ENCODE assay signal across 1 cellular context in the genomic region with DNA sequence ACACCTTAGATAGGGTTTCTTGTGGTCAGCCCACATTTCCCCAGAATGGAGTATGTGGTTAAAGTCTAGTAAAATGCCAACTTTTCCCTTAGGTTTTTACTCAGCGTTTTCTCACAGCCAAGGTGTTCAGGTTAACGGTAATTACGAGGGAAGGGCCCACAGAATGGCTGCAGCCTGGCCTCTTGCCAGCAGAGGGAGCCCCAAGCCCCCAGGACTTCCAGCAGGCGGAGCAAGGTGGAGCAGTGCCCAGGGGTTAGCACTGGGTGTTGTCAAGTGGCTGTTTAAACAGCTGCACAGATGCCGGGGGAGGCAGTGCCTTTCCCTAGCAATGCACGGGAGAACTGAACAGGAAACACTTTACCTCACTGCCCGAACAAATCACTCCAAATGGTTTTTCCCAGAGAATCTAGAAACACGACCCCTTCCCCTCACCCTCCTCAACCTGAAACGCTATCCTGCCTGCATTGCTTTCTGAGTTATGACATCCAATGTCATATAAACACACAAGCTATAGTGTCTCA.
TF ChIP-seq lines count a peak whose summit lies in the region.

No MANE protein-coding gene starts in this region.

TF ChIP-seq in H1, 55 proteins besides CTCF, POLR2A, EP300 and RAD21:
- TF ChIP-seq CBX5 (IDR thresholded peaks at IDR 0.05; ENCODE audit: low read depth, low read length) = no peak
- TF ChIP-seq, protein P1, sequence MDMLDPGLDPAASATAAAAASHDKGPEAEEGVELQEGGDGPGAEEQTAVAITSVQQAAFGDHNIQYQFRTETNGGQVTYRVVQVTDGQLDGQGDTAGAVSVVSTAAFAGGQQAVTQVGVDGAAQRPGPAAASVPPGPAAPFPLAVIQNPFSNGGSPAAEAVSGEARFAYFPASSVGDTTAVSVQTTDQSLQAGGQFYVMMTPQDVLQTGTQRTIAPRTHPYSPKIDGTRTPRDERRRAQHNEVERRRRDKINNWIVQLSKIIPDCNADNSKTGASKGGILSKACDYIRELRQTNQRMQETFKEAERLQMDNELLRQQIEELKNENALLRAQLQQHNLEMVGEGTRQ (IDR thresholded peaks at IDR 0.05; ENCODE audit: low read length) = no peak
- TF ChIP-seq NANOG (IDR thresholded peaks at IDR 0.05; ENCODE audit: insufficient read depth, low read depth, low read length, poor library complexity, severe bottlenecking) = peak; percentile 45
- no peak for TF ChIP-seq RFX5 (IDR thresholded peaks at IDR 0.05; ENCODE audit: borderline replicate concordance, low read depth, low read length)
- TF ChIP-seq, protein P2, sequence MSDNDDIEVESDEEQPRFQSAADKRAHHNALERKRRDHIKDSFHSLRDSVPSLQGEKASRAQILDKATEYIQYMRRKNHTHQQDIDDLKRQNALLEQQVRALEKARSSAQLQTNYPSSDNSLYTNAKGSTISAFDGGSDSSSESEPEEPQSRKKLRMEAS (IDR thresholded peaks at IDR 0.05) = 0 out of 2 replicates have a peak, but pooled peaks have one; percentile 10
- 0 out of 2 replicates have a peak, but pooled peaks have one; percentile 10 for TF ChIP-seq TEAD4 (IDR thresholded peaks at IDR 0.05; ENCODE audit: low read depth, low read length)
- TF ChIP-seq, protein P3, sequence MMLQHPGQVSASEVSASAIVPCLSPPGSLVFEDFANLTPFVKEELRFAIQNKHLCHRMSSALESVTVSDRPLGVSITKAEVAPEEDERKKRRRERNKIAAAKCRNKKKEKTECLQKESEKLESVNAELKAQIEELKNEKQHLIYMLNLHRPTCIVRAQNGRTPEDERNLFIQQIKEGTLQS (IDR thresholded peaks at IDR 0.05; ENCODE audit: insufficient read depth, low read depth, low read length) = 0 out of 2 replicates have a peak, but pooled peaks have one; percentile 43
- TF ChIP-seq PHF8 (conservative IDR thresholded peaks at IDR 0.05; ENCODE audit: low read depth, low read length) = no peak
- TF ChIP-seq BACH1 (IDR thresholded peaks at IDR 0.05; ENCODE audit: low read length) = no peak
- peak; percentile 41 to 76; a peak in 1 of 4 replicates for TF ChIP-seq SIN3A (conservative IDR thresholded peaks at IDR 0.05 in 1 of 2, IDR thresholded peaks at IDR 0.05 in 1 of 2; ENCODE audit: low read depth in 1 of 2, low read length in 2 of 2)
- peak; percentile 55 for TF ChIP-seq YY1 (IDR thresholded peaks at IDR 0.05; ENCODE audit: low read depth, low read length)
- TF ChIP-seq, protein P4, sequence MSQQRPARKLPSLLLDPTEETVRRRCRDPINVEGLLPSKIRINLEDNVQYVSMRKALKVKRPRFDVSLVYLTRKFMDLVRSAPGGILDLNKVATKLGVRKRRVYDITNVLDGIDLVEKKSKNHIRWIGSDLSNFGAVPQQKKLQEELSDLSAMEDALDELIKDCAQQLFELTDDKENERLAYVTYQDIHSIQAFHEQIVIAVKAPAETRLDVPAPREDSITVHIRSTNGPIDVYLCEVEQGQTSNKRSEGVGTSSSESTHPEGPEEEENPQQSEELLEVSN (IDR thresholded peaks at IDR 0.05) = no peak
- no peak for TF ChIP-seq GABPA (IDR thresholded peaks at IDR 0.05; ENCODE audit: borderline replicate concordance, insufficient read depth, low read length)
- no peak for TF ChIP-seq CREB1 (IDR thresholded peaks at IDR 0.05)
- no peak for TF ChIP-seq CBX8 (IDR thresholded peaks at IDR 0.05; ENCODE audit: borderline replicate concordance, low read depth, low read length)
- no peak for TF ChIP-seq EZH2 (IDR thresholded peaks at IDR 0.05; ENCODE audit: low read depth, low read length, severe bottlenecking)
- TF ChIP-seq FOSL1 (IDR thresholded peaks at IDR 0.05; ENCODE audit: insufficient read depth, low read depth, low read length) = no peak
- no peak for TF ChIP-seq ASH2L (IDR thresholded peaks at IDR 0.05; ENCODE audit: low read length)
- TF ChIP-seq ZNF274 (IDR thresholded peaks at IDR 0.05; ENCODE audit: borderline replicate concordance, extremely low read depth, low read length) = no peak
- TF ChIP-seq KDM5A (IDR thresholded peaks at IDR 0.05; ENCODE audit: low read length) = 0 out of 2 replicates have a peak, but pooled peaks have one; percentile 28
- TF ChIP-seq, protein P5, sequence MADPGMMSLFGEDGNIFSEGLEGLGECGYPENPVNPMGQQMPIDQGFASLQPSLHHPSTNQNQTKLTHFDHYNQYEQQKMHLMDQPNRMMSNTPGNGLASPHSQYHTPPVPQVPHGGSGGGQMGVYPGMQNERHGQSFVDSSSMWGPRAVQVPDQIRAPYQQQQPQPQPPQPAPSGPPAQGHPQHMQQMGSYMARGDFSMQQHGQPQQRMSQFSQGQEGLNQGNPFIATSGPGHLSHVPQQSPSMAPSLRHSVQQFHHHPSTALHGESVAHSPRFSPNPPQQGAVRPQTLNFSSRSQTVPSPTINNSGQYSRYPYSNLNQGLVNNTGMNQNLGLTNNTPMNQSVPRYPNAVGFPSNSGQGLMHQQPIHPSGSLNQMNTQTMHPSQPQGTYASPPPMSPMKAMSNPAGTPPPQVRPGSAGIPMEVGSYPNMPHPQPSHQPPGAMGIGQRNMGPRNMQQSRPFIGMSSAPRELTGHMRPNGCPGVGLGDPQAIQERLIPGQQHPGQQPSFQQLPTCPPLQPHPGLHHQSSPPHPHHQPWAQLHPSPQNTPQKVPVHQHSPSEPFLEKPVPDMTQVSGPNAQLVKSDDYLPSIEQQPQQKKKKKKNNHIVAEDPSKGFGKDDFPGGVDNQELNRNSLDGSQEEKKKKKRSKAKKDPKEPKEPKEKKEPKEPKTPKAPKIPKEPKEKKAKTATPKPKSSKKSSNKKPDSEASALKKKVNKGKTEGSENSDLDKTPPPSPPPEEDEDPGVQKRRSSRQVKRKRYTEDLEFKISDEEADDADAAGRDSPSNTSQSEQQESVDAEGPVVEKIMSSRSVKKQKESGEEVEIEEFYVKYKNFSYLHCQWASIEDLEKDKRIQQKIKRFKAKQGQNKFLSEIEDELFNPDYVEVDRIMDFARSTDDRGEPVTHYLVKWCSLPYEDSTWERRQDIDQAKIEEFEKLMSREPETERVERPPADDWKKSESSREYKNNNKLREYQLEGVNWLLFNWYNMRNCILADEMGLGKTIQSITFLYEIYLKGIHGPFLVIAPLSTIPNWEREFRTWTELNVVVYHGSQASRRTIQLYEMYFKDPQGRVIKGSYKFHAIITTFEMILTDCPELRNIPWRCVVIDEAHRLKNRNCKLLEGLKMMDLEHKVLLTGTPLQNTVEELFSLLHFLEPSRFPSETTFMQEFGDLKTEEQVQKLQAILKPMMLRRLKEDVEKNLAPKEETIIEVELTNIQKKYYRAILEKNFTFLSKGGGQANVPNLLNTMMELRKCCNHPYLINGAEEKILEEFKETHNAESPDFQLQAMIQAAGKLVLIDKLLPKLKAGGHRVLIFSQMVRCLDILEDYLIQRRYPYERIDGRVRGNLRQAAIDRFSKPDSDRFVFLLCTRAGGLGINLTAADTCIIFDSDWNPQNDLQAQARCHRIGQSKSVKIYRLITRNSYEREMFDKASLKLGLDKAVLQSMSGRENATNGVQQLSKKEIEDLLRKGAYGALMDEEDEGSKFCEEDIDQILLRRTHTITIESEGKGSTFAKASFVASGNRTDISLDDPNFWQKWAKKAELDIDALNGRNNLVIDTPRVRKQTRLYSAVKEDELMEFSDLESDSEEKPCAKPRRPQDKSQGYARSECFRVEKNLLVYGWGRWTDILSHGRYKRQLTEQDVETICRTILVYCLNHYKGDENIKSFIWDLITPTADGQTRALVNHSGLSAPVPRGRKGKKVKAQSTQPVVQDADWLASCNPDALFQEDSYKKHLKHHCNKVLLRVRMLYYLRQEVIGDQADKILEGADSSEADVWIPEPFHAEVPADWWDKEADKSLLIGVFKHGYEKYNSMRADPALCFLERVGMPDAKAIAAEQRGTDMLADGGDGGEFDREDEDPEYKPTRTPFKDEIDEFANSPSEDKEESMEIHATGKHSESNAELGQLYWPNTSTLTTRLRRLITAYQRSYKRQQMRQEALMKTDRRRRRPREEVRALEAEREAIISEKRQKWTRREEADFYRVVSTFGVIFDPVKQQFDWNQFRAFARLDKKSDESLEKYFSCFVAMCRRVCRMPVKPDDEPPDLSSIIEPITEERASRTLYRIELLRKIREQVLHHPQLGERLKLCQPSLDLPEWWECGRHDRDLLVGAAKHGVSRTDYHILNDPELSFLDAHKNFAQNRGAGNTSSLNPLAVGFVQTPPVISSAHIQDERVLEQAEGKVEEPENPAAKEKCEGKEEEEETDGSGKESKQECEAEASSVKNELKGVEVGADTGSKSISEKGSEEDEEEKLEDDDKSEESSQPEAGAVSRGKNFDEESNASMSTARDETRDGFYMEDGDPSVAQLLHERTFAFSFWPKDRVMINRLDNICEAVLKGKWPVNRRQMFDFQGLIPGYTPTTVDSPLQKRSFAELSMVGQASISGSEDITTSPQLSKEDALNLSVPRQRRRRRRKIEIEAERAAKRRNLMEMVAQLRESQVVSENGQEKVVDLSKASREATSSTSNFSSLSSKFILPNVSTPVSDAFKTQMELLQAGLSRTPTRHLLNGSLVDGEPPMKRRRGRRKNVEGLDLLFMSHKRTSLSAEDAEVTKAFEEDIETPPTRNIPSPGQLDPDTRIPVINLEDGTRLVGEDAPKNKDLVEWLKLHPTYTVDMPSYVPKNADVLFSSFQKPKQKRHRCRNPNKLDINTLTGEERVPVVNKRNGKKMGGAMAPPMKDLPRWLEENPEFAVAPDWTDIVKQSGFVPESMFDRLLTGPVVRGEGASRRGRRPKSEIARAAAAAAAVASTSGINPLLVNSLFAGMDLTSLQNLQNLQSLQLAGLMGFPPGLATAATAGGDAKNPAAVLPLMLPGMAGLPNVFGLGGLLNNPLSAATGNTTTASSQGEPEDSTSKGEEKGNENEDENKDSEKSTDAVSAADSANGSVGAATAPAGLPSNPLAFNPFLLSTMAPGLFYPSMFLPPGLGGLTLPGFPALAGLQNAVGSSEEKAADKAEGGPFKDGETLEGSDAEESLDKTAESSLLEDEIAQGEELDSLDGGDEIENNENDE (IDR thresholded peaks at IDR 0.05; ENCODE audit: insufficient replicate concordance, low read length) = no peak
- TF ChIP-seq EGR1 (IDR thresholded peaks at IDR 0.05; ENCODE audit: borderline replicate concordance, low read depth, low read length) = no peak
- TF ChIP-seq HDAC2 (IDR thresholded peaks at IDR 0.05; ENCODE audit: borderline replicate concordance in 1 of 2, low read depth in 2 of 2, low read length in 2 of 2) = no peak
- no peak for TF ChIP-seq SP1 (IDR thresholded peaks at IDR 0.05; ENCODE audit: low read depth, low read length)
- no peak for TF ChIP-seq JUN (IDR thresholded peaks at IDR 0.05; ENCODE audit: low read depth, low read length)
- no peak for TF ChIP-seq RXRA (IDR thresholded peaks at IDR 0.05; ENCODE audit: insufficient read depth, low read depth, low read length)
- no peak for TF ChIP-seq RNF2 (IDR thresholded peaks at IDR 0.05; ENCODE audit: borderline replicate concordance, low read depth, low read length, missing control alignments, poor library complexity, severe bottlenecking)
- peak; percentile 22; the same call in 1 of the 2 replicates for TF ChIP-seq SRF (IDR thresholded peaks at IDR 0.05; ENCODE audit: low read depth, low read length)
